ENCODE assay signal across 24 cellular contexts in the genomic region with DNA sequence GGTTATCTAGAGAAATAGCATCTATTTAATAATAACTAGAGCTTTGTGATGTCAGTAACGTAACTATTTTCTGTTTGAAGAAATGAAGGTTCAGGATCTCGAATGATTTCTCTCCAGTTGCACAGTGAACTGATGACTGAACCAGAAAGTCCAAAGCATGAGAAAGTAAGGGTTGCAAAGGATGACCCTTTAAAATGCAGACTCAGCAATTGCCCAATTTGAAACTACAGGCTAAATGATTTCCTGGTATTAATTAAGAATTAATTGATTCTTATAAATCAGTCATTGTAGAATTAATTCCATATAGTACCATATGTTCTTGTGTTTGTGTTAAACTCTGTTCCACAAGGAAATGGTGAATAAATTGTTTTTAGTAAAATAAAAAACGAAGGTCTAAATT.
DNase-seq lines count a peak whose midpoint lies in the region; ATAC-seq, FAIRE-seq and TF ChIP-seq lines count a peak whose summit lies in the region.
"Had no signal": no experiment of that assay in that cellular context is flagged by ENCODE, and none has a peak within 500 bp of the region (broad histone marks: within the 10 kb centered on the region; RNA-seq: fewer than 3 reads in every experiment).

No MANE protein-coding gene starts in this region.

- no peak overlapping the region for H3K27ac ChIP-seq in HepG2 (ENCODE audit: extremely low read length, insufficient read depth, low read length)
- H3K27ac ChIP-seq in right lobe of liver = no peak overlapping the region
- H3K27ac ChIP-seq in K562 (ENCODE audit: extremely low read depth, low read depth, low read length) = no peak overlapping the region
- H3K27ac ChIP-seq in H1 (ENCODE audit: low read depth, low read length) = no peak overlapping the region
- H3K27ac ChIP-seq in naive thymus-derived CD4-positive, alpha-beta T cell (ENCODE audit: low read depth, low read length) = no peak overlapping the region
- H3K27ac ChIP-seq: 22Rv1, BLaER1 had no signal

- H3K9me3 ChIP-seq in HepG2 (ENCODE audit: low read length) (no peaks in the 10 kb centered on the region), right lobe of liver (no peaks in the 10 kb centered on the region), K562 (replicated peaks; ENCODE audit: control insufficient read depth, insufficient read depth, low read depth, low read length) (no peaks in the 10 kb centered on the region), H1 (ENCODE audit: insufficient read depth in 2 of 2, low read depth in 1 of 2, low read length in 1 of 2) (no peaks in the 10 kb centered on the region)
- H3K9me3 ChIP-seq in naive thymus-derived CD4-positive, alpha-beta T cell (ENCODE audit: control insufficient read depth in 2 of 3, low read length in 3 of 3) = no peaks in the 10 kb centered on the region
- H3K9me3 ChIP-seq: BE2C, BLaER1 had no signal

- H4K91ac ChIP-seq in H1 (replicated peaks; ENCODE audit: insufficient read length, low read length) = no peak overlapping the region

- no peak overlapping the region for H3K4me3 Mint-ChIP-seq in nephron
- no peak overlapping the region for H3K4me3 Mint-ChIP-seq in activated CD8-positive, alpha-beta T cell treated with anti-CD3 and anti-CD28 coated beads for 36 hours
- H3K4me3 Mint-ChIP-seq in naive thymus-derived CD4-positive, alpha-beta T cell = no peak overlapping the region
- H3K4me3 Mint-ChIP-seq: CD14-positive monocyte; CD4-positive, alpha-beta memory T cell; CD4-positive, CD25-positive, alpha-beta regulatory T cell; CD8-positive, alpha-beta memory T cell had no signal

- TF ChIP-seq POLR2A in HepG2 (IDR thresholded peaks at IDR 0.05; ENCODE audit: insufficient read depth in 1 of 2, low read depth in 2 of 2, low read length in 2 of 2) = no peak
- TF ChIP-seq POLR2A in right lobe of liver (IDR thresholded peaks at IDR 0.05) = no peak
- TF ChIP-seq POLR2A in K562 (conservative IDR thresholded peaks at IDR 0.05) = no peak
- TF ChIP-seq POLR2A in H1 (IDR thresholded peaks at IDR 0.05; ENCODE audit: control extremely low read depth in 1 of 2, low read depth in 2 of 2, low read length in 2 of 2) = no peak

- no peak overlapping the region for H3K4ac ChIP-seq in H1 (replicated peaks; ENCODE audit: insufficient read length, low read depth, low read length)

- H3K4me1 Mint-ChIP-seq in nephron = peaks cover 78% of the 10 kb centered on the region
- peaks cover 2% of the 10 kb centered on the region for H3K4me1 Mint-ChIP-seq in activated CD8-positive, alpha-beta T cell treated with anti-CD3 and anti-CD28 coated beads for 36 hours (ENCODE audit: low read depth)
- H3K4me1 Mint-ChIP-seq in naive thymus-derived CD4-positive, alpha-beta T cell = peaks cover 0 to 4% (median 0%) of the 10 kb centered on the region in 7 donors
- H3K4me1 Mint-ChIP-seq: CD4-positive, alpha-beta memory T cell; CD4-positive, CD25-positive, alpha-beta regulatory T cell; CD8-positive, alpha-beta memory T cell had no signal

- no peak overlapping the region for H3K4me3 ChIP-seq in HepG2 (replicated peaks in 1 of 3; ENCODE audit: insufficient read depth in 1 of 3, low read depth in 2 of 3, low read length in 3 of 3)
- H3K4me3 ChIP-seq in right lobe of liver = no peak overlapping the region
- no peak overlapping the region for H3K4me3 ChIP-seq in K562
- H3K4me3 ChIP-seq in H1 (ENCODE audit: extremely low read depth in 1 of 4, insufficient read depth in 2 of 4, low read depth in 3 of 4, low read length in 4 of 4) = no peak overlapping the region
- no peak overlapping the region for H3K4me3 ChIP-seq in naive thymus-derived CD4-positive, alpha-beta T cell (ENCODE audit: low read length)
- H3K4me3 ChIP-seq: BLaER1 had no signal

- H3K9ac ChIP-seq in HepG2 (ENCODE audit: insufficient read depth, low read depth, low read length) (no peak overlapping the region), K562 (ENCODE audit: insufficient read depth in 1 of 2, low read depth in 2 of 2, low read length in 2 of 2) (no peak overlapping the region), H1 (replicated peaks in 1 of 4; ENCODE audit: extremely low read depth in 1 of 4, low read depth in 3 of 4, low read length in 3 of 4) (no peak overlapping the region)
- H3K9ac ChIP-seq: BLaER1 had no signal

- TF ChIP-seq EP300 in HepG2 (IDR thresholded peaks at IDR 0.05; ENCODE audit: low read depth in 2 of 2, low read length in 2 of 2) (no peak), HepG2 (CRISPR knock-in tag; IDR thresholded peaks at IDR 0.05; ENCODE audit: borderline replicate concordance) (no peak), K562 (IDR thresholded peaks at IDR 0.05; ENCODE audit: low read length) (no peak), H1 (IDR thresholded peaks at IDR 0.05; ENCODE audit: borderline replicate concordance in 1 of 2, low read depth in 2 of 2, low read length in 2 of 2) (no peak)

- no peak overlapping the region for H3K56ac ChIP-seq in H1 (replicated peaks; ENCODE audit: insufficient read length, low read depth, low read length)

- no peak overlapping the region for H3K23ac ChIP-seq in H1 (ENCODE audit: insufficient read length)

- H2BK120ac ChIP-seq in H1 (replicated peaks; ENCODE audit: low read depth, low read length) = no peak overlapping the region

- H2BK5ac ChIP-seq in H1 (ENCODE audit: low read depth, low read length) = no peak overlapping the region

- peak overlapping the region; percentile 79 to 96 (median 94) for H3K27ac Mint-ChIP-seq in nephron
- H3K27ac Mint-ChIP-seq in activated CD8-positive, alpha-beta T cell treated with anti-CD3 and anti-CD28 coated beads for 36 hours = no peak overlapping the region
- no peak overlapping the region for H3K27ac Mint-ChIP-seq in naive thymus-derived CD4-positive, alpha-beta T cell
- H3K27ac Mint-ChIP-seq: CD4-positive, alpha-beta memory T cell; CD4-positive, CD25-positive, alpha-beta regulatory T cell; CD8-positive, alpha-beta memory T cell had no signal

- H2AFZ ChIP-seq in HepG2 (ENCODE audit: low read length) (no peak overlapping the region), K562 (ENCODE audit: low read depth, low read length) (no peak overlapping the region), H1 (ENCODE audit: low read length) (no peak overlapping the region)

- intact Hi-C loops in HepG2 (cut with micrococcal nuclease; ENCODE audit: unreplicated experiment) (no loop called here), right lobe of liver (cut with DNase I) (no loop called here), K562 (cut with micrococcal nuclease) (no loop called here)
- intact Hi-C loops in activated CD8-positive, alpha-beta T cell treated with anti-CD3 and anti-CD28 coated beads for 36 hours (cut with micrococcal nuclease) = no loop called here
- intact Hi-C loops in naive thymus-derived CD4-positive, alpha-beta T cell (cut with micrococcal nuclease) = no loop called here

- H3K36me3 Mint-ChIP-seq in nephron (ENCODE audit: low read depth) = peaks cover 4% of the 10 kb centered on the region
- no peaks in the 10 kb centered on the region for H3K36me3 Mint-ChIP-seq in activated CD8-positive, alpha-beta T cell treated with anti-CD3 and anti-CD28 coated beads for 36 hours (ENCODE audit: low read depth)
- peaks cover 0 to 17% (median 1%) of the 10 kb centered on the region in 5 donors for H3K36me3 Mint-ChIP-seq in naive thymus-derived CD4-positive, alpha-beta T cell

- TF ChIP-seq RAD21 in HepG2 (CRISPR knock-in tag; IDR thresholded peaks at IDR 0.05) (no peak), K562 (CRISPR knock-in tag; conservative IDR thresholded peaks at IDR 0.05 in 1 of 2, IDR thresholded peaks at IDR 0.05 in 1 of 2) (no peak), H1 (IDR thresholded peaks at IDR 0.05 in 1 of 2, conservative IDR thresholded peaks at IDR 0.05 in 1 of 2; ENCODE audit: low read depth in 2 of 2, low read length in 2 of 2) (no peak)

- no TSS peak for BruUV-seq in HepG2 (replicated peaks; lab: Mats Ljungman, UMichigan)
- no TSS peak for BruUV-seq in K562 (replicated peaks; lab: Mats Ljungman, UMichigan)

- no peaks in the 10 kb centered on the region for H3K9me3 Mint-ChIP-seq in nephron
- no peaks in the 10 kb centered on the region for H3K9me3 Mint-ChIP-seq in activated CD8-positive, alpha-beta T cell treated with anti-CD3 and anti-CD28 coated beads for 36 hours
- no peaks in the 10 kb centered on the region for H3K9me3 Mint-ChIP-seq in naive thymus-derived CD4-positive, alpha-beta T cell
- H3K9me3 Mint-ChIP-seq: CD14-positive monocyte; CD4-positive, alpha-beta memory T cell; CD4-positive, CD25-positive, alpha-beta regulatory T cell; CD8-positive, alpha-beta memory T cell had no signal

- H3K23me2 ChIP-seq in H1 (ENCODE audit: low read depth, low read length) = no peaks in the 10 kb centered on the region

- no peaks in the 10 kb centered on the region for H3K79me1 ChIP-seq in H1 (ENCODE audit: low read depth, low read length)

- no peak overlapping the region for H4K5ac ChIP-seq in H1 (ENCODE audit: insufficient read length, low read depth, low read length)

- H3K27me3 Mint-ChIP-seq in nephron (ENCODE audit: low read depth) = no peaks in the 10 kb centered on the region
- no peaks in the 10 kb centered on the region for H3K27me3 Mint-ChIP-seq in activated CD8-positive, alpha-beta T cell treated with anti-CD3 and anti-CD28 coated beads for 36 hours
- H3K27me3 Mint-ChIP-seq in naive thymus-derived CD4-positive, alpha-beta T cell = peaks cover 0 to 20% (median 0%) of the 10 kb centered on the region in 5 donors
- H3K27me3 Mint-ChIP-seq: CD4-positive, alpha-beta memory T cell; CD8-positive, alpha-beta memory T cell had no signal

- in situ Hi-C loops in HepG2 (cut with HindIII; ENCODE audit: extremely low pct_ligation_motif_present, low pct_unique_long_range_greater_than_20kb) = no loop called here
- in situ Hi-C loops in K562 (cut with MboI) = no loop called here

- 92% methylated on average over 3 of the region's 3 CpGs for whole genome bisulfite sequencing in HepG2 (ENCODE audit: low lambda C conversion rate)
- WGBS in right lobe of liver (ENCODE audit: insufficient coverage, low coverage, low lambda C conversion rate, missing lambda C conversion rate) = 66% methylated on average over 3 of the region's 3 CpGs
- WGBS in K562 (ENCODE audit: insufficient coverage, low coverage, missing lambda C conversion rate) = 90% methylated on average over 3 of the region's 3 CpGs
- 92% methylated on average over 3 of the region's 3 CpGs; no CpG with 5 or more reads in 1 of the 2 experiments for WGBS in H1 (ENCODE audit: extremely low coverage in 1 of 2, insufficient coverage in 1 of 2, insufficient read length in 1 of 2, insufficient replicate concordance in 2 of 2, low coverage in 1 of 2, low lambda C conversion rate in 2 of 2, missing lambda C conversion rate in 1 of 2), 2 experiments

- no peaks in the 10 kb centered on the region for H3K27me3 ChIP-seq in HepG2 (ENCODE audit: control insufficient read depth in 1 of 2, insufficient read depth in 2 of 2, low read length in 2 of 2)
- no peaks in the 10 kb centered on the region for H3K27me3 ChIP-seq in right lobe of liver
- no peaks in the 10 kb centered on the region for H3K27me3 ChIP-seq in K562 (ENCODE audit: control insufficient read depth in 2 of 2, insufficient read depth in 2 of 2, low read length in 2 of 2)
- peaks cover 0 to 1% (median 0%) of the 10 kb centered on the region in 4 experiments; a peak in 1 of 7 replicates for H3K27me3 ChIP-seq in H1 (replicated peaks in 1 of 4; ENCODE audit: control insufficient read depth in 3 of 4, extremely low read depth in 1 of 4, insufficient read depth in 3 of 4, low read length in 3 of 4)
- no peaks in the 10 kb centered on the region for H3K27me3 ChIP-seq in naive thymus-derived CD4-positive, alpha-beta T cell (ENCODE audit: control insufficient read depth in 2 of 2, insufficient read depth in 2 of 2, low read length in 2 of 2)
- H3K27me3 ChIP-seq: BE2C, BLaER1 had no signal

- H2AK5ac ChIP-seq in H1 (ENCODE audit: low read depth, low read length) = no peak overlapping the region

- H3K4me2 ChIP-seq in HepG2 (ENCODE audit: low read depth, low read length) = no peak overlapping the region
- no peak overlapping the region for H3K4me2 ChIP-seq in K562 (ENCODE audit: insufficient read depth, low read length)
- no peak overlapping the region for H3K4me2 ChIP-seq in H1 (ENCODE audit: insufficient read depth in 1 of 2, low read depth in 2 of 2, low read length in 2 of 2)
- H3K4me2 ChIP-seq: BLaER1 had no signal

- no peak overlapping the region for H2BK20ac ChIP-seq in H1 (ENCODE audit: low read length)

- ATAC-seq in HepG2 (no peak), right lobe of liver (no peak), K562 (no peak), GM21737 (IDR thresholded peaks at IDR 0.05; ENCODE audit: unreplicated experiment) (no peak)
- ATAC-seq in activated CD8-positive, alpha-beta T cell treated with anti-CD3 and anti-CD28 coated beads for 36 hours = no peak
- ATAC-seq in naive thymus-derived CD4-positive, alpha-beta T cell = no peak

- peaks cover 8 to 64% of the 10 kb centered on the region in 2 experiments; a peak in 4 of 5 replicates for H3K36me3 ChIP-seq in HepG2 (replicated peaks in 1 of 2; ENCODE audit: control insufficient read depth in 1 of 2, insufficient read depth in 2 of 2, low read length in 2 of 2)
- H3K36me3 ChIP-seq in right lobe of liver = peaks cover 0 to 18% (median 0%) of the 10 kb centered on the region in 4 donors
- peaks cover 17% of the 10 kb centered on the region for H3K36me3 ChIP-seq in K562 (ENCODE audit: control insufficient read depth, insufficient read depth, low read length)
- H3K36me3 ChIP-seq in H1 (ENCODE audit: control insufficient read depth in 2 of 4, insufficient read depth in 4 of 4, low read length in 3 of 4) = no peaks in the 10 kb centered on the region
- H3K36me3 ChIP-seq in naive thymus-derived CD4-positive, alpha-beta T cell (ENCODE audit: control insufficient read depth in 2 of 3, insufficient read depth in 3 of 3, low read length in 3 of 3) = no peaks in the 10 kb centered on the region
- H3K36me3 ChIP-seq: BE2C, BLaER1 had no signal

- TF ChIP-seq CTCF in HepG2 (CRISPR knock-in tag; IDR thresholded peaks at IDR 0.05) (no peak), right lobe of liver (IDR thresholded peaks at IDR 0.05) (no peak), K562 (IDR thresholded peaks at IDR 0.05 in 2 of 3, conservative IDR thresholded peaks at IDR 0.05 in 1 of 3; ENCODE audit: insufficient read depth in 2 of 3, low read depth in 1 of 3, low read length in 3 of 3) (no peak), H1 (IDR thresholded peaks at IDR 0.05; ENCODE audit: control extremely low read depth in 1 of 3, insufficient read depth in 1 of 3, low read depth in 1 of 3, low read length in 3 of 3) (no peak), nephron (IDR thresholded peaks at IDR 0.05; ENCODE audit: unreplicated experiment in 3 of 3) (no peak)
- no peak for TF ChIP-seq CTCF in activated CD8-positive, alpha-beta T cell treated with anti-CD3 and anti-CD28 coated beads for 36 hours (IDR thresholded peaks at IDR 0.05)

- no peak for DNase-seq in HepG2 (ENCODE audit: low spot score)
- no peak for DNase-seq in right lobe of liver
- DNase-seq in K562 (ENCODE audit: extremely low read depth in 1 of 4, low spot score in 3 of 4) = no peak
- DNase-seq in H1 (ENCODE audit: low read depth in 1 of 2, low spot score in 2 of 2) = no peak
- no peak for DNase-seq in activated CD8-positive, alpha-beta T cell treated with anti-CD3 and anti-CD28 coated beads for 36 hours
- no peak for DNase-seq in naive thymus-derived CD4-positive, alpha-beta T cell
- DNase-seq: ACHN; BE2C; C1 segment of cervical spinal cord; CD4-positive, alpha-beta memory T cell; CD4-positive, CD25-positive, alpha-beta regulatory T cell; CD8-positive, alpha-beta memory T cell; COR-L47; DMS 273 treated with DMSO at 0.1 percent for 48 hours; DMS153; DND-41; EL; GDM1 had no signal

- CTCF ChIA-PET in HepG2 (lab: Yijun Ruan, JAX; ENCODE audit: low intra/inter-chr PET ratio, low total read pairs) (no interaction called here), K562 (lab: Yijun Ruan, JAX; ENCODE audit: low intra/inter-chr PET ratio) (no interaction called here), H1 (lab: Charles Lee; ENCODE audit: partially characterized antibody) (interaction anchor here (0.6 to 0.7 kb wide), 2 partner anchors 50 to 267 kb away, joined by 3 read pairs; no protein-coding TSS in a partner anchor)
- CTCF ChIA-PET in activated CD8-positive, alpha-beta T cell treated with anti-CD3 and anti-CD28 coated beads for 36 hours (lab: Charles Lee) = no interaction called here
- CTCF ChIA-PET in naive thymus-derived CD4-positive, alpha-beta T cell (lab: Charles Lee) = no interaction called here

- H2BK15ac ChIP-seq in H1 (ENCODE audit: low read length) = no peak overlapping the region

- FAIRE-seq in HepG2 (lab: Jason Lieb, UNC) = no peak
- FAIRE-seq in K562 (lab: Jason Lieb, UNC) = no peak
- FAIRE-seq in H1 (lab: Jason Lieb, UNC) = no peak
- FAIRE-seq: GM12891 had no signal

- no peak overlapping the region for H3K14ac ChIP-seq in H1 (ENCODE audit: insufficient read length)

- H3K4me1 ChIP-seq in HepG2 (ENCODE audit: insufficient read depth, low read length) (no peaks in the 10 kb centered on the region), right lobe of liver (no peaks in the 10 kb centered on the region), K562 (replicated peaks in 1 of 2; ENCODE audit: control insufficient read depth in 2 of 2, insufficient read depth in 2 of 2, low read length in 2 of 2) (peaks cover 0 to 9% of the 10 kb centered on the region in 2 experiments; a peak in 3 of 5 replicates), H1 (replicated peaks in 1 of 4; ENCODE audit: control insufficient read depth in 3 of 4, insufficient read depth in 4 of 4, low read length in 3 of 4) (no peaks in the 10 kb centered on the region; a peak in 1 of 7 replicates)
- H3K4me1 ChIP-seq in naive thymus-derived CD4-positive, alpha-beta T cell (ENCODE audit: control insufficient read depth in 2 of 2, insufficient read depth in 2 of 2, low read length in 2 of 2) = no peaks in the 10 kb centered on the region
- H3K4me1 ChIP-seq: BE2C, BLaER1 had no signal

- no peaks in the 10 kb centered on the region for H4K20me1 ChIP-seq in HepG2 (ENCODE audit: insufficient read depth, low read length)
- H4K20me1 ChIP-seq in K562 (replicated peaks; ENCODE audit: control insufficient read depth, insufficient read depth, low read length) = no peaks in the 10 kb centered on the region
- H4K20me1 ChIP-seq in H1 (replicated peaks in 1 of 2; ENCODE audit: control insufficient read depth in 1 of 2, insufficient read depth in 2 of 2, low read length in 2 of 2) = no peaks in the 10 kb centered on the region
- H4K20me1 ChIP-seq: BLaER1 had no signal

- no peak overlapping the region for H4K8ac ChIP-seq in H1 (ENCODE audit: extremely low read depth, insufficient read depth, low read length)

- H3K9me1 ChIP-seq in K562 (ENCODE audit: control insufficient read depth, insufficient read depth, low read length) = no peaks in the 10 kb centered on the region

- no peak overlapping the region for H2BK12ac ChIP-seq in H1 (ENCODE audit: low read depth, low read length)

- POLR2A ChIA-PET in HepG2 (lab: Yijun Ruan, JAX) (no interaction called here), K562 (lab: Yijun Ruan, JAX) (no interaction called here), H1 (lab: Charles Lee; ENCODE audit: partially characterized antibody) (interaction anchor here (0.6 kb wide), 1 partner anchor 275 kb away, joined by 3 read pairs; no protein-coding TSS in a partner anchor)
- POLR2A ChIA-PET in activated CD8-positive, alpha-beta T cell treated with anti-CD3 and anti-CD28 coated beads for 36 hours (lab: Charles Lee) = no interaction called here
- POLR2A ChIA-PET in naive thymus-derived CD4-positive, alpha-beta T cell (lab: Charles Lee) = no interaction called here

- no peaks in the 10 kb centered on the region for H3K79me2 ChIP-seq in HepG2 (ENCODE audit: insufficient read depth, low read length)
- no peaks in the 10 kb centered on the region for H3K79me2 ChIP-seq in K562 (ENCODE audit: control insufficient read depth, insufficient read depth, low read length)
- H3K79me2 ChIP-seq in H1 (ENCODE audit: control insufficient read depth in 1 of 2, insufficient read depth in 2 of 2, low read length in 2 of 2) = no peaks in the 10 kb centered on the region

- H3K18ac ChIP-seq in H1 (ENCODE audit: extremely low read depth, low read length) = no peak overlapping the region

Comparison
In these comparisons a context has a peak if more than half of its experiments do, and no peak if none do; other contexts are left out.
1. H3K27ac Mint-ChIP-seq: peak in nephron (3 of 3); none in activated CD8-positive, alpha-beta T cell treated with anti-CD3 and anti-CD28 coated beads for 36 hours (single experiment) and naive thymus-derived CD4-positive, alpha-beta T cell (0 of 9).